In genomic region chr5:90111354-90112070, GRCh38 we compare ENCODE assay signal across 20 cellular contexts.
A peak's percentile ranks its signal among the peaks of the same experiment; 100 is the strongest.
DNase-seq lines count a peak whose midpoint lies in the region; ATAC-seq, FAIRE-seq and TF ChIP-seq lines count a peak whose summit lies in the region.
"Had no signal": no experiment of that assay in that cellular context is flagged by ENCODE, and none has a peak within 500 bp of the region (broad histone marks: within the 10 kb centered on the region; RNA-seq: fewer than 3 reads in every experiment).

No MANE protein-coding gene starts in this region.

- no peak for ATAC-seq in GM23338
- ATAC-seq: left colon; sciatic nerve; stimulated activated effector memory CD8-positive, alpha-beta T cell treated with anti-CD3 and anti-CD28 coated beads, Interleukin-12 subunit alpha, Interleukin-12 subunit beta, amount 100 ng/mL, for 72 hours had no signal

- CTCF ChIA-PET in endothelial cell of umbilical vein (lab: Charles Lee) = interaction anchor here (0.8 to 1.3 kb wide), 4 partner anchors 17 to 1387 kb away, joined by 3 to 4 read pairs (median 3); no protein-coding TSS in a partner anchor

- WGBS in testis, 2 donors = 35 to 49% methylated on average over 10 of the region's 10 CpGs

- H3K4me3 ChIP-seq in GM23338 = no peak overlapping the region
- peak overlapping the region in 1 of 3 experiments; percentile 14 for H3K4me3 ChIP-seq in endothelial cell of umbilical vein (replicated peaks in 1 of 3; ENCODE audit: insufficient read depth in 1 of 3, low read depth in 1 of 3, low read length in 3 of 3)
- peak overlapping the region; percentile 33 for H3K4me3 ChIP-seq in osteoblast (ENCODE audit: insufficient read depth, low read length)
- no peak overlapping the region for H3K4me3 ChIP-seq in testis

- peaks cover 6% of the 10 kb centered on the region; the same call in 2 of the 3 replicates for H3K4me1 Mint-ChIP-seq in GM23338
- H3K4me1 Mint-ChIP-seq: activated naive CD4-positive, alpha-beta T cell treated with anti-CD3 and anti-CD28 coated beads, Interleukin-2, amount 10 ng/mL, durations not matched to agents 7 days and 5 days; stimulated activated effector memory CD8-positive, alpha-beta T cell treated with anti-CD3 and anti-CD28 coated beads, Interleukin-12 subunit alpha, Interleukin-12 subunit beta, amount 100 ng/mL, for 72 hours had no signal

- no peaks in the 10 kb centered on the region for H3F3A ChIP-seq in GM23338 (replicated peaks; ENCODE audit: low read depth)

- H3K27me3 ChIP-seq in GM23338 (ENCODE audit: insufficient read depth) (no peaks in the 10 kb centered on the region), endothelial cell of umbilical vein (ENCODE audit: control insufficient read depth in 2 of 2, insufficient read depth in 2 of 2, low read length in 2 of 2) (no peaks in the 10 kb centered on the region), osteoblast (ENCODE audit: insufficient read depth, low read length) (no peaks in the 10 kb centered on the region), testis (no peaks in the 10 kb centered on the region)

- H3K9me3 ChIP-seq in endothelial cell of umbilical vein (replicated peaks; ENCODE audit: control insufficient read depth, insufficient read depth, low read length) (no peaks in the 10 kb centered on the region), osteoblast (ENCODE audit: low read depth, low read length) (no peaks in the 10 kb centered on the region), testis (no peaks in the 10 kb centered on the region)

- H3K4me2 ChIP-seq in GM23338 (no peak overlapping the region), endothelial cell of umbilical vein (ENCODE audit: insufficient read depth, low read length) (peak overlapping the region; percentile 69), osteoblast (ENCODE audit: insufficient read depth, low read length) (peak overlapping the region; percentile 49)

- no peaks in the 10 kb centered on the region for H4K20me1 ChIP-seq in GM23338 (replicated peaks; ENCODE audit: insufficient read depth)
- H4K20me1 ChIP-seq in endothelial cell of umbilical vein (replicated peaks; ENCODE audit: control insufficient read depth, extremely low read depth, insufficient read depth, low read length) = no peaks in the 10 kb centered on the region
- H4K20me1 ChIP-seq in osteoblast (ENCODE audit: insufficient read depth, low read length) = no peaks in the 10 kb centered on the region

- dilution Hi-C loops in endothelial cell of umbilical vein (cut with MboI; ENCODE audit: extremely low pct_ligation_motif_present, low sequenced_read_pairs) = no loop called here

- no peak for DNase-seq in GM23338 (ENCODE audit: low spot score)
- peak; percentile 56 for DNase-seq in RPMI8226
- peak; percentile 59 for DNase-seq in endothelial cell of umbilical vein (ENCODE audit: low read depth, low spot score)
- no peak for DNase-seq in osteoblast (ENCODE audit: insufficient read length, low spot score, missing footprints)
- no peak for DNase-seq in NCI-H2196 (lab: John Stamatoyannopoulos, UW; ENCODE audit: unreplicated experiment)
- no peak for DNase-seq in testis
- DNase-seq in stimulated activated CD4-positive, alpha-beta T cell treated with anti-CD3 and anti-CD28 coated beads, Interleukin-4, amount 100 ng/mL, for 4 hours = no peak
- DNase-seq in stimulated activated CD4-positive, alpha-beta T cell treated with anti-CD3 and anti-CD28 coated beads, Interleukin-12 subunit alpha, Interleukin-12 subunit beta, amount 100 ng/mL, for 4 hours = no peak
- DNase-seq: activated CD4-positive, alpha-beta T cell treated with anti-CD3 and anti-CD28 coated beads for 1 hour; activated CD8-positive, alpha-beta memory T cell treated with anti-CD3 and anti-CD28 coated beads, Interleukin-2, amount 50 U/mL, for 48 hours; activated naive CD4-positive, alpha-beta T cell treated with anti-CD3 and anti-CD28 coated beads, Interleukin-2, amount 10 ng/mL, durations not matched to agents 7 days and 5 days; left colon; NCI-H2081 treated with DMSO at 0.1 percent for 48 hours; NCI-H774; SHP77 treated with DMSO at 0.1 percent for 48 hours had no signal

- FAIRE-seq in endothelial cell of umbilical vein (lab: Jason Lieb, UNC) = no peak
- FAIRE-seq: urothelium cell line had no signal

- H3K79me2 ChIP-seq in GM23338 (replicated peaks; ENCODE audit: insufficient read depth) (no peaks in the 10 kb centered on the region), endothelial cell of umbilical vein (ENCODE audit: control insufficient read depth, insufficient read depth, low read length) (no peaks in the 10 kb centered on the region), osteoblast (ENCODE audit: insufficient read depth, low read length) (no peaks in the 10 kb centered on the region)

- no peaks in the 10 kb centered on the region for H3K36me3 Mint-ChIP-seq in GM23338 (ENCODE audit: low read depth)
- H3K36me3 Mint-ChIP-seq: activated naive CD4-positive, alpha-beta T cell treated with anti-CD3 and anti-CD28 coated beads, Interleukin-2, amount 10 ng/mL, durations not matched to agents 7 days and 5 days; stimulated activated effector memory CD8-positive, alpha-beta T cell treated with anti-CD3 and anti-CD28 coated beads, Interleukin-12 subunit alpha, Interleukin-12 subunit beta, amount 100 ng/mL, for 72 hours had no signal

- TF ChIP-seq POLR2A in endothelial cell of umbilical vein (IDR thresholded peaks at IDR 0.05; ENCODE audit: low read depth, low read length) (no peak), testis (IDR thresholded peaks at IDR 0.05) (no peak)

- H3K9me2 ChIP-seq in GM23338 (ENCODE audit: insufficient read depth) = no peaks in the 10 kb centered on the region

- H3K36me3 ChIP-seq in GM23338 (ENCODE audit: insufficient read depth) (no peaks in the 10 kb centered on the region), endothelial cell of umbilical vein (ENCODE audit: control insufficient read depth in 2 of 2, extremely low read depth in 1 of 2, insufficient read depth in 2 of 2, low read length in 2 of 2) (no peaks in the 10 kb centered on the region), osteoblast (ENCODE audit: insufficient read depth, low read length) (no peaks in the 10 kb centered on the region), testis (ENCODE audit: low read depth, missing control alignments) (no peaks in the 10 kb centered on the region)

- no peak overlapping the region for H3K9ac ChIP-seq in endothelial cell of umbilical vein (replicated peaks; ENCODE audit: extremely low read depth, insufficient read depth, low read length)

- intact Hi-C loops in endothelial cell of umbilical vein (cut with micrococcal nuclease) = no loop called here
- intact Hi-C loops in testis (cut with DNase I; ENCODE audit: low total_unique reads) = no loop called here

- H3K9me1 ChIP-seq in endothelial cell of umbilical vein (replicated peaks; ENCODE audit: control insufficient read depth, extremely low read depth, insufficient read depth, low read length) = no peaks in the 10 kb centered on the region

- BruUV-seq in endothelial cell of umbilical vein (replicated peaks; lab: Mats Ljungman, UMichigan) = no TSS peak

- no peak for TF ChIP-seq CTCF in GM23338 (conservative IDR thresholded peaks at IDR 0.05; ENCODE audit: low read depth in 2 of 2)
- TF ChIP-seq CTCF in endothelial cell of umbilical vein (IDR thresholded peaks at IDR 0.05; ENCODE audit: extremely low read depth in 1 of 2, insufficient read depth in 1 of 2, low read depth in 1 of 2, low read length in 2 of 2) = no peak
- no peak for TF ChIP-seq CTCF in osteoblast (IDR thresholded peaks at IDR 0.05; ENCODE audit: extremely low read depth, low read depth, low read length)
- TF ChIP-seq CTCF in testis (IDR thresholded peaks at IDR 0.05) = no peak

- H2AFZ ChIP-seq in GM23338 (peak overlapping the region; percentile 86), endothelial cell of umbilical vein (ENCODE audit: low read depth, low read length) (peak overlapping the region; percentile 66), osteoblast (ENCODE audit: low read length) (peak overlapping the region; percentile 83)

- no peaks in the 10 kb centered on the region for H3K9me3 Mint-ChIP-seq in GM23338
- H3K9me3 Mint-ChIP-seq: activated naive CD4-positive, alpha-beta T cell treated with anti-CD3 and anti-CD28 coated beads, Interleukin-2, amount 10 ng/mL, durations not matched to agents 7 days and 5 days; stimulated activated effector memory CD8-positive, alpha-beta T cell treated with anti-CD3 and anti-CD28 coated beads, Interleukin-12 subunit alpha, Interleukin-12 subunit beta, amount 100 ng/mL, for 72 hours; T-helper 2 cell treated with Interferon-gamma antibody and Interleukin-4, amounts not matched to agents 5 μg/mL and 100 μg/mL, for 36 hours had no signal

- no peak overlapping the region for H3K4me3 Mint-ChIP-seq in GM23338
- H3K4me3 Mint-ChIP-seq: activated naive CD4-positive, alpha-beta T cell treated with anti-CD3 and anti-CD28 coated beads, Interleukin-2, amount 10 ng/mL, durations not matched to agents 7 days and 5 days; B cell; stimulated activated effector memory CD8-positive, alpha-beta T cell treated with anti-CD3 and anti-CD28 coated beads, Interleukin-12 subunit alpha, Interleukin-12 subunit beta, amount 100 ng/mL, for 72 hours; T-helper 2 cell treated with Interferon-gamma antibody and Interleukin-4, amounts not matched to agents 5 μg/mL and 100 μg/mL, for 36 hours had no signal

- H3K27ac ChIP-seq in GM23338 (ENCODE audit: low read depth) = peak overlapping the region; percentile 13; the same call in 1 of the 2 replicates
- H3K27ac ChIP-seq in endothelial cell of umbilical vein (ENCODE audit: insufficient read depth, low read depth, low read length) = no peak overlapping the region
- no peak overlapping the region for H3K27ac ChIP-seq in osteoblast (ENCODE audit: low read depth, low read length)
- no peak overlapping the region for H3K27ac ChIP-seq in testis

- POLR2A ChIA-PET in endothelial cell of umbilical vein (lab: Charles Lee) = no interaction called here

- no peak overlapping the region for H3K27ac Mint-ChIP-seq in GM23338
- H3K27ac Mint-ChIP-seq: activated naive CD4-positive, alpha-beta T cell treated with anti-CD3 and anti-CD28 coated beads, Interleukin-2, amount 10 ng/mL, durations not matched to agents 7 days and 5 days; B cell; stimulated activated effector memory CD8-positive, alpha-beta T cell treated with anti-CD3 and anti-CD28 coated beads, Interleukin-12 subunit alpha, Interleukin-12 subunit beta, amount 100 ng/mL, for 72 hours; T-helper 2 cell treated with Interferon-gamma antibody and Interleukin-4, amounts not matched to agents 5 μg/mL and 100 μg/mL, for 36 hours had no signal

- peaks cover 8% of the 10 kb centered on the region; the same call in 1 of the 2 replicates for H3K4me1 ChIP-seq in GM23338 (ENCODE audit: insufficient read depth)
- H3K4me1 ChIP-seq in endothelial cell of umbilical vein (ENCODE audit: control insufficient read depth, extremely low read depth, insufficient read depth, low read length) = peaks cover 4% of the 10 kb centered on the region
- no peaks in the 10 kb centered on the region for H3K4me1 ChIP-seq in osteoblast (ENCODE audit: insufficient read depth, low read length)
- no peaks in the 10 kb centered on the region for H3K4me1 ChIP-seq in testis

- no peaks in the 10 kb centered on the region for H3K27me3 Mint-ChIP-seq in GM23338 (ENCODE audit: insufficient read depth, low read depth, poor library complexity)
- H3K27me3 Mint-ChIP-seq: activated naive CD4-positive, alpha-beta T cell treated with anti-CD3 and anti-CD28 coated beads, Interleukin-2, amount 10 ng/mL, durations not matched to agents 7 days and 5 days had no signal

TF ChIP-seq in GM23338, 12 proteins besides CTCF, POLR2A, EP300 and RAD21 (continues in another document):
- TF ChIP-seq ZNF114 (CRISPR knock-in tag; IDR thresholded peaks at IDR 0.05) = no peak

Comparison
In these comparisons a context has a peak if more than half of its experiments do, and no peak if none do; other contexts are left out.
1. DNase-seq: peak in RPMI8226 (single experiment) and endothelial cell of umbilical vein (single experiment); none in GM23338 (single experiment), osteoblast (single experiment), NCI-H2196 (single experiment), testis (single experiment), stimulated activated CD4-positive, alpha-beta T cell treated with anti-CD3 and anti-CD28 coated beads, Interleukin-4, amount 100 ng/mL, for 4 hours (0 of 2) and stimulated activated CD4-positive, alpha-beta T cell treated with anti-CD3 and anti-CD28 coated beads, Interleukin-12 subunit alpha, Interleukin-12 subunit beta, amount 100 ng/mL, for 4 hours (single experiment).
2. Peak in every context shown above with its lines, with median percentiles within 50 percentile points of each other: H2AFZ ChIP-seq.